ENCODE assay signal across 1 cellular context in genomic region chr6:7171119-7171518, GRCh38.
A peak's percentile ranks its signal among the peaks of the same experiment; 100 is the strongest.
TF ChIP-seq lines count a peak whose summit lies in the region.

No MANE protein-coding gene starts in this region.

TF ChIP-seq in K562, 482 proteins besides CTCF, POLR2A, EP300 and RAD21 (continued from another document and continues in another):
- TF ChIP-seq, protein P1, sequence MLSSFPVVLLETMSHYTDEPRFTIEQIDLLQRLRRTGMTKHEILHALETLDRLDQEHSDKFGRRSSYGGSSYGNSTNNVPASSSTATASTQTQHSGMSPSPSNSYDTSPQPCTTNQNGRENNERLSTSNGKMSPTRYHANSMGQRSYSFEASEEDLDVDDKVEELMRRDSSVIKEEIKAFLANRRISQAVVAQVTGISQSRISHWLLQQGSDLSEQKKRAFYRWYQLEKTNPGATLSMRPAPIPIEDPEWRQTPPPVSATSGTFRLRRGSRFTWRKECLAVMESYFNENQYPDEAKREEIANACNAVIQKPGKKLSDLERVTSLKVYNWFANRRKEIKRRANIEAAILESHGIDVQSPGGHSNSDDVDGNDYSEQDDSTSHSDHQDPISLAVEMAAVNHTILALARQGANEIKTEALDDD (IDR thresholded peaks at IDR 0.05), result no peak
- TF ChIP-seq, protein P2, sequence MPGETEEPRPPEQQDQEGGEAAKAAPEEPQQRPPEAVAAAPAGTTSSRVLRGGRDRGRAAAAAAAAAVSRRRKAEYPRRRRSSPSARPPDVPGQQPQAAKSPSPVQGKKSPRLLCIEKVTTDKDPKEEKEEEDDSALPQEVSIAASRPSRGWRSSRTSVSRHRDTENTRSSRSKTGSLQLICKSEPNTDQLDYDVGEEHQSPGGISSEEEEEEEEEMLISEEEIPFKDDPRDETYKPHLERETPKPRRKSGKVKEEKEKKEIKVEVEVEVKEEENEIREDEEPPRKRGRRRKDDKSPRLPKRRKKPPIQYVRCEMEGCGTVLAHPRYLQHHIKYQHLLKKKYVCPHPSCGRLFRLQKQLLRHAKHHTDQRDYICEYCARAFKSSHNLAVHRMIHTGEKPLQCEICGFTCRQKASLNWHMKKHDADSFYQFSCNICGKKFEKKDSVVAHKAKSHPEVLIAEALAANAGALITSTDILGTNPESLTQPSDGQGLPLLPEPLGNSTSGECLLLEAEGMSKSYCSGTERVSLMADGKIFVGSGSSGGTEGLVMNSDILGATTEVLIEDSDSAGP (CRISPR knock-in tag; IDR thresholded peaks at IDR 0.05), result no peak
- TF ChIP-seq PBX2 (CRISPR knock-in tag; IDR thresholded peaks at IDR 0.05; ENCODE audit: low read depth) (no peak), PBX2 (tag; conservative IDR thresholded peaks at IDR 0.05; ENCODE audit: low read depth) (no peak), NR2C2 (CRISPR knock-in tag; IDR thresholded peaks at IDR 0.05) (no peak), NR2C2 (tag; IDR thresholded peaks at IDR 0.05) (0 out of 2 replicates have a peak, but pooled peaks have one; percentile 21), ZNF124 (CRISPR knock-in tag; IDR thresholded peaks at IDR 0.05) (no peak), USF2 (CRISPR knock-in tag; IDR thresholded peaks at IDR 0.05) (no peak), IFI16 (CRISPR knock-in tag; IDR thresholded peaks at IDR 0.05) (no peak), EWSR1 (IDR thresholded peaks at IDR 0.05; ENCODE audit: borderline replicate concordance, low read depth, partially characterized antibody) (no peak), FOXA1 (IDR thresholded peaks at IDR 0.05; ENCODE audit: borderline replicate concordance) (no peak), ZFP1 (CRISPR knock-in tag; IDR thresholded peaks at IDR 0.05) (no peak), CREB1 (IDR thresholded peaks at IDR 0.05) (no peak), CREB1 (CRISPR knock-in tag; IDR thresholded peaks at IDR 0.05) (0 out of 2 replicates have a peak, but pooled peaks have one; percentile 14), PCBP2 (IDR thresholded peaks at IDR 0.05; ENCODE audit: low read depth, low read length, poor library complexity, severe bottlenecking) (no peak), TCF7 (IDR thresholded peaks at IDR 0.05; ENCODE audit: borderline replicate concordance) (no peak), ZNF696 (CRISPR knock-in tag; conservative IDR thresholded peaks at IDR 0.05) (no peak), GABPA (tag; conservative IDR thresholded peaks at IDR 0.05; ENCODE audit: low read depth) (no peak), ZC3H8 (IDR thresholded peaks at IDR 0.05) (no peak), ZNF764 (CRISPR knock-in tag; IDR thresholded peaks at IDR 0.05; ENCODE audit: low read depth) (no peak), SNRNP70 (optimal IDR thresholded peaks at IDR 0.05; ENCODE audit: low read depth, low read length) (no peak), ARID1B (IDR thresholded peaks at IDR 0.05) (no peak), NR2F6 (CRISPR knock-in tag; IDR thresholded peaks at IDR 0.05) (no peak), SP1 (CRISPR knock-in tag; IDR thresholded peaks at IDR 0.05) (no peak), NCOA4 (IDR thresholded peaks at IDR 0.05; ENCODE audit: partially characterized antibody) (no peak), ZNF318 (IDR thresholded peaks at IDR 0.05; ENCODE audit: borderline replicate concordance in 1 of 2, low read depth in 1 of 2) (no peak), ZC3H11A (IDR thresholded peaks at IDR 0.05; ENCODE audit: low read depth, low read length) (no peak), UBTF (IDR thresholded peaks at IDR 0.05; ENCODE audit: borderline replicate concordance in 1 of 2, low read depth in 2 of 2, low read length in 2 of 2) (no peak), CBFA2T3 (IDR thresholded peaks at IDR 0.05) (peak; percentile 31; the same call in 1 of the 2 replicates), PCBP1 (IDR thresholded peaks at IDR 0.05; ENCODE audit: low read depth, low read length, poor library complexity, severe bottlenecking) (no peak)
- TF ChIP-seq, protein P3, sequence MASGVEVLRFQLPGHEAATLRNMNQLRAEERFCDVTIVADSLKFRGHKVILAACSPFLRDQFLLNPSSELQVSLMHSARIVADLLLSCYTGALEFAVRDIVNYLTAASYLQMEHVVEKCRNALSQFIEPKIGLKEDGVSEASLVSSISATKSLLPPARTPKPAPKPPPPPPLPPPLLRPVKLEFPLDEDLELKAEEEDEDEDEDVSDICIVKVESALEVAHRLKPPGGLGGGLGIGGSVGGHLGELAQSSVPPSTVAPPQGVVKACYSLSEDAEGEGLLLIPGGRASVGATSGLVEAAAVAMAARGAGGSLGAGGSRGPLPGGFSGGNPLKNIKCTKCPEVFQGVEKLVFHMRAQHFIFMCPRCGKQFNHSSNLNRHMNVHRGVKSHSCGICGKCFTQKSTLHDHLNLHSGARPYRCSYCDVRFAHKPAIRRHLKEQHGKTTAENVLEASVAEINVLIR (CRISPR knock-in tag; IDR thresholded peaks at IDR 0.05), result no peak
- TF ChIP-seq, protein P4, sequence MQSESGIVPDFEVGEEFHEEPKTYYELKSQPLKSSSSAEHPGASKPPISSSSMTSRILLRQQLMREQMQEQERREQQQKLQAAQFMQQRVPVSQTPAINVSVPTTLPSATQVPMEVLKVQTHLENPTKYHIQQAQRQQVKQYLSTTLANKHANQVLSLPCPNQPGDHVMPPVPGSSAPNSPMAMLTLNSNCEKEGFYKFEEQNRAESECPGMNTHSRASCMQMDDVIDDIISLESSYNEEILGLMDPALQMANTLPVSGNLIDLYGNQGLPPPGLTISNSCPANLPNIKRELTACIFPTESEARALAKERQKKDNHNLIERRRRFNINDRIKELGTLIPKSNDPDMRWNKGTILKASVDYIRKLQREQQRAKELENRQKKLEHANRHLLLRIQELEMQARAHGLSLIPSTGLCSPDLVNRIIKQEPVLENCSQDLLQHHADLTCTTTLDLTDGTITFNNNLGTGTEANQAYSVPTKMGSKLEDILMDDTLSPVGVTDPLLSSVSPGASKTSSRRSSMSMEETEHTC (IDR thresholded peaks at IDR 0.05), result no peak
- TF ChIP-seq, protein P5, sequence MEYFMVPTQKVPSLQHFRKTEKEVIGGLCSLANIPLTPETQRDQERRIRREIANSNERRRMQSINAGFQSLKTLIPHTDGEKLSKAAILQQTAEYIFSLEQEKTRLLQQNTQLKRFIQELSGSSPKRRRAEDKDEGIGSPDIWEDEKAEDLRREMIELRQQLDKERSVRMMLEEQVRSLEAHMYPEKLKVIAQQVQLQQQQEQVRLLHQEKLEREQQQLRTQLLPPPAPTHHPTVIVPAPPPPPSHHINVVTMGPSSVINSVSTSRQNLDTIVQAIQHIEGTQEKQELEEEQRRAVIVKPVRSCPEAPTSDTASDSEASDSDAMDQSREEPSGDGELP (CRISPR knock-in tag; IDR thresholded peaks at IDR 0.05; ENCODE audit: borderline replicate concordance), result no peak
